In genomic region chr16:8850279-8850885, GRCh38 we compare ENCODE assay signal across 8 cellular contexts. TPM values are rescaled to one million over a fixed set of nuclear protein-coding genes. Genes with fewer than 3 reads are reported as not detected.
DNase-seq lines count a peak whose midpoint lies in the region; ATAC-seq lines count a peak whose summit lies in the region.

No MANE protein-coding gene starts in this region.

- peak overlapping the region; percentile 56 for H3K4me2 ChIP-seq in skeletal muscle satellite cell (ENCODE audit: low read length)

- peak; percentile 41 for DNase-seq in H7
- DNase-seq in SW 1271 (lab: John Stamatoyannopoulos, UW), result peak; percentile 41 to 79
- peak; percentile 57 for DNase-seq in fibroblast of peridontal ligament (ENCODE audit: extremely low read depth)
- no peak for DNase-seq in NCI-H524 treated with DMSO at 0.1 percent for 48 hours (lab: John Stamatoyannopoulos, UW)
- no peak for DNase-seq in DMS79 (lab: John Stamatoyannopoulos, UW)

- H3K9ac ChIP-seq in skeletal muscle satellite cell (ENCODE audit: low read depth, low read length), result peak overlapping the region; percentile 13

- no peaks in the 10 kb centered on the region for H3K27me3 ChIP-seq in H7 (ENCODE audit: control insufficient read depth, insufficient read depth, low read length)
- no peaks in the 10 kb centered on the region for H3K27me3 ChIP-seq in skeletal muscle satellite cell (ENCODE audit: control insufficient read depth, insufficient read depth, low read length)

- no peak overlapping the region for H3K4me3 ChIP-seq in H7 (ENCODE audit: insufficient read depth, low read depth, low read length)
- no peak overlapping the region for H3K4me3 ChIP-seq in skeletal muscle satellite cell (ENCODE audit: low read length)

- ATAC-seq in GM21423 (IDR thresholded peaks at IDR 0.05; ENCODE audit: unreplicated experiment) (no peak), HG03439 (IDR thresholded peaks at IDR 0.05; ENCODE audit: unreplicated experiment) (no peak)

- H3K9me3 ChIP-seq in skeletal muscle satellite cell (replicated peaks; ENCODE audit: low read length), result no peaks in the 10 kb centered on the region

- H3K36me3 ChIP-seq in H7 (replicated peaks; ENCODE audit: control insufficient read depth, insufficient read depth, low read length), result peaks cover 29% of the 10 kb centered on the region
- H3K36me3 ChIP-seq in skeletal muscle satellite cell (ENCODE audit: insufficient read depth, low read length), result peaks cover 83% of the 10 kb centered on the region

- peaks cover 30% of the 10 kb centered on the region for H3K4me1 ChIP-seq in skeletal muscle satellite cell (ENCODE audit: control insufficient read depth, insufficient read depth, low read length)

RNA-seq across cellular contexts. Expression of gene CARHSP1, which starts 18.4 kb away (rescaled TPM):
- total RNA-seq in H7 (2014; rRNA removed; shearing (Covaris generic)), result 324 and 345 TPM in 2 replicates
- 90.2 and 93.9 TPM in 2 replicates for total RNA-seq in skeletal muscle satellite cell (2012; rRNA removed)

RNA-seq across cellular contexts. Expression of gene LITAFD, which starts 31.8 kb away (rescaled TPM):
- total RNA-seq in H7 (2014; rRNA removed; shearing (Covaris generic)), result not detected in 2 replicates
- total RNA-seq in skeletal muscle satellite cell (2012; rRNA removed), result not detected in 2 replicates

RNA-seq across cellular contexts. Expression of gene PMM2, which starts 52.7 kb away (rescaled TPM):
- total RNA-seq in H7 (2014; rRNA removed; shearing (Covaris generic)), result 36.5 and 49.1 TPM in 2 replicates
- total RNA-seq in skeletal muscle satellite cell (2012; rRNA removed), result 43.1 and 43.5 TPM in 2 replicates

RNA-seq across cellular contexts. Expression of gene TMEM186, which starts 52.9 kb away (rescaled TPM):
- total RNA-seq in H7 (2014; rRNA removed; shearing (Covaris generic)), result 8.2 and 12.1 TPM in 2 replicates
- total RNA-seq in skeletal muscle satellite cell (2012; rRNA removed), result 4.6 TPM in 2 replicates

Comparison
In these comparisons a context has a peak if more than half of its experiments do, and no peak if none do; other contexts are left out.
1. DNase-seq: peak in H7 (single experiment), SW 1271 (2 of 2) and fibroblast of peridontal ligament (single experiment); none in NCI-H524 treated with DMSO at 0.1 percent for 48 hours (single experiment) and DMS79 (single experiment).